Comparison of ENCODE assay signal across 22 cellular contexts in genomic region chr10:78775891-78776290, GRCh38.
DNase-seq lines count a peak whose midpoint lies in the region; ATAC-seq and TF ChIP-seq lines count a peak whose summit lies in the region.
"Had no signal": no experiment of that assay in that cellular context is flagged by ENCODE, and none has a peak within 500 bp of the region (broad histone marks: within the 10 kb centered on the region; RNA-seq: fewer than 3 reads in every experiment).

No MANE protein-coding gene starts in this region.

- ATAC-seq in Panc1, result no peak
- no peak for ATAC-seq in body of pancreas
- ATAC-seq: activated CD8-positive, alpha-beta T cell treated with anti-CD3 and anti-CD28 coated beads for 36 hours; activated naive CD4-positive, alpha-beta T cell treated with anti-CD3 and anti-CD28 coated beads, Interleukin-2, amount 50 U/mL, for 72 hours; esophagus mucosa; natural killer cell; T-helper 17 cell had no signal

- TF ChIP-seq POLR2A in body of pancreas (IDR thresholded peaks at IDR 0.05), result no peak
- TF ChIP-seq POLR2A in thyroid gland (IDR thresholded peaks at IDR 0.05), result no peak
- TF ChIP-seq POLR2A in esophagus squamous epithelium (IDR thresholded peaks at IDR 0.05), result no peak

- H3K4me3 ChIP-seq in Panc1 (ENCODE audit: low read depth in 2 of 2, low read length in 2 of 2) (no peak overlapping the region), body of pancreas (no peak overlapping the region), thyroid gland (replicated peaks in 1 of 3) (no peak overlapping the region), esophagus squamous epithelium (no peak overlapping the region)
- H3K4me3 ChIP-seq: HAP-1, left lung had no signal

- CTCF ChIA-PET in Panc1 (lab: Charles Lee), result interaction anchor here (0.6 kb wide), 1 partner anchor 352 kb away, joined by 3 read pairs; no protein-coding TSS in a partner anchor

- H3K27me3 Mint-ChIP-seq in nephron (ENCODE audit: low read depth), result peaks cover 1% of the 10 kb centered on the region
- H3K27me3 Mint-ChIP-seq: activated CD8-positive, alpha-beta T cell treated with anti-CD3 and anti-CD28 coated beads for 36 hours; stimulated activated naive CD8-positive, alpha-beta T cell treated with anti-CD3 and anti-CD28 coated beads, Interleukin-15, Interleukin-2, amounts not matched to agents 100 ng/mL and 50 ng/mL, for 24 hours had no signal

- H3K27ac ChIP-seq in Panc1 (ENCODE audit: low read length), result peak overlapping the region; percentile 65; the same call in 1 of the 2 replicates
- H3K27ac ChIP-seq in body of pancreas, result peak overlapping the region; percentile 70 to 89 (median 78)
- peak overlapping the region in 2 of 3 donors; percentile 33 to 53 for H3K27ac ChIP-seq in thyroid gland
- H3K27ac ChIP-seq in esophagus squamous epithelium, result peak overlapping the region in 2 of 4 donors; percentile 48 to 50
- H3K27ac ChIP-seq: C4-2B had no signal

- POLR2A ChIA-PET in Panc1 (lab: Charles Lee), result no interaction called here

- TF ChIP-seq CTCF in Panc1 (IDR thresholded peaks at IDR 0.05), result no peak
- TF ChIP-seq CTCF in body of pancreas (IDR thresholded peaks at IDR 0.05), result no peak
- no peak for TF ChIP-seq CTCF in nephron (IDR thresholded peaks at IDR 0.05; ENCODE audit: unreplicated experiment in 3 of 3)
- no peak for TF ChIP-seq CTCF in thyroid gland (IDR thresholded peaks at IDR 0.05)
- no peak for TF ChIP-seq CTCF in esophagus squamous epithelium (IDR thresholded peaks at IDR 0.05)

- no peaks in the 10 kb centered on the region for H3K9me3 Mint-ChIP-seq in nephron
- H3K9me3 Mint-ChIP-seq: activated CD8-positive, alpha-beta T cell treated with anti-CD3 and anti-CD28 coated beads for 36 hours; activated naive CD4-positive, alpha-beta T cell treated with anti-CD3 and anti-CD28 coated beads, Interleukin-2, amount 50 U/mL, for 72 hours; natural killer cell; stimulated activated naive CD8-positive, alpha-beta T cell treated with anti-CD3 and anti-CD28 coated beads, Interleukin-15, Interleukin-2, amounts not matched to agents 100 ng/mL and 50 ng/mL, for 24 hours had no signal

- peaks cover 45% of the 10 kb centered on the region for H3K4me1 ChIP-seq in Panc1 (ENCODE audit: control insufficient read depth, insufficient read depth, low read length)
- H3K4me1 ChIP-seq in body of pancreas, result peaks cover 33% of the 10 kb centered on the region
- peaks cover 9 to 14% of the 10 kb centered on the region in 2 donors for H3K4me1 ChIP-seq in thyroid gland
- H3K4me1 ChIP-seq in esophagus squamous epithelium, result peaks cover 0 to 48% (median 10%) of the 10 kb centered on the region in 3 donors
- H3K4me1 ChIP-seq: HAP-1 had no signal

- H3K27me3 ChIP-seq in Panc1 (ENCODE audit: control insufficient read depth, insufficient read depth, low read length) (no peaks in the 10 kb centered on the region), body of pancreas (no peaks in the 10 kb centered on the region), thyroid gland (no peaks in the 10 kb centered on the region), esophagus squamous epithelium (peaks cover 0 to 6% (median 0%) of the 10 kb centered on the region in 4 donors)
- H3K27me3 ChIP-seq: left lung had no signal

- H3K36me3 Mint-ChIP-seq in nephron (ENCODE audit: low read depth), result no peaks in the 10 kb centered on the region
- H3K36me3 Mint-ChIP-seq: activated naive CD4-positive, alpha-beta T cell treated with anti-CD3 and anti-CD28 coated beads, Interleukin-2, amount 50 U/mL, for 72 hours; natural killer cell had no signal

- in situ Hi-C loops in Panc1 (cut with HindIII; ENCODE audit: low pct_unique_long_range_greater_than_20kb, low sequenced_read_pairs), result no loop called here

- H3K4me3 Mint-ChIP-seq in nephron, result no peak overlapping the region
- H3K4me3 Mint-ChIP-seq: activated CD8-positive, alpha-beta T cell treated with anti-CD3 and anti-CD28 coated beads for 36 hours; natural killer cell; stimulated activated naive CD8-positive, alpha-beta T cell treated with anti-CD3 and anti-CD28 coated beads, Interleukin-15, Interleukin-2, amounts not matched to agents 100 ng/mL and 50 ng/mL, for 24 hours had no signal

- no peaks in the 10 kb centered on the region for H3K36me3 ChIP-seq in Panc1 (ENCODE audit: control insufficient read depth, insufficient read depth, low read length)
- H3K36me3 ChIP-seq in body of pancreas (replicated peaks in 1 of 2; ENCODE audit: insufficient read depth in 1 of 2, low read depth in 2 of 2), result no peaks in the 10 kb centered on the region
- H3K36me3 ChIP-seq in thyroid gland, result no peaks in the 10 kb centered on the region
- no peaks in the 10 kb centered on the region for H3K36me3 ChIP-seq in esophagus squamous epithelium
- H3K36me3 ChIP-seq: HAP-1, left lung had no signal

- no TSS peak for BruUV-seq in Panc1 (replicated peaks; lab: Mats Ljungman, UMichigan)

- H3K9me3 ChIP-seq in Panc1 (ENCODE audit: control insufficient read depth, insufficient read depth, low read depth, low read length) (no peaks in the 10 kb centered on the region), body of pancreas (no peaks in the 10 kb centered on the region), thyroid gland (no peaks in the 10 kb centered on the region), esophagus squamous epithelium (no peaks in the 10 kb centered on the region)
- H3K9me3 ChIP-seq: HAP-1, left lung, SK-N-SH had no signal

- no peak for DNase-seq in Panc1 (ENCODE audit: low read depth, low spot score)
- DNase-seq in body of pancreas, result no peak
- no peak for DNase-seq in thyroid gland
- no peak for DNase-seq in NCI-H146 treated with DMSO at 0.1 percent for 48 hours (lab: John Stamatoyannopoulos, UW; ENCODE audit: unreplicated experiment)
- DNase-seq in esophagus squamous epithelium (lab: John Stamatoyannopoulos, UW), result no peak
- no peak for DNase-seq in stimulated activated CD4-positive, alpha-beta T cell treated with anti-CD3 and anti-CD28 coated beads, Interleukin-1b, Interleukin-23, amount 100 ng/mL, for 48 hours
- DNase-seq: activated CD8-positive, alpha-beta T cell treated with anti-CD3 and anti-CD28 coated beads for 36 hours; foreskin melanocyte; KBM-7; left lung; natural killer cell; NCI-H1105 treated with DMSO at 0.1 percent for 48 hours; NCI-H226; SK-N-SH; T-helper 17 cell; trophoblast cell had no signal

- peaks cover 55% of the 10 kb centered on the region for H3K4me1 Mint-ChIP-seq in nephron
- H3K4me1 Mint-ChIP-seq: natural killer cell had no signal

- H3K27ac Mint-ChIP-seq in nephron, result peak overlapping the region; percentile 90 to 98 (median 97)
- H3K27ac Mint-ChIP-seq: activated CD8-positive, alpha-beta T cell treated with anti-CD3 and anti-CD28 coated beads for 36 hours; activated naive CD4-positive, alpha-beta T cell treated with anti-CD3 and anti-CD28 coated beads, Interleukin-2, amount 50 U/mL, for 72 hours; natural killer cell; stimulated activated naive CD8-positive, alpha-beta T cell treated with anti-CD3 and anti-CD28 coated beads, Interleukin-15, Interleukin-2, amounts not matched to agents 100 ng/mL and 50 ng/mL, for 24 hours; T-helper 17 cell had no signal

- WGBS in body of pancreas, 2 donors, result 60 to 71% methylated on average over 1 of the region's 1 CpG
- 63 to 77% methylated on average over 1 of the region's 1 CpG for WGBS in thyroid gland, 2 donors
- WGBS in esophagus squamous epithelium, 2 donors, result 9 to 56% methylated on average over 1 of the region's 1 CpG

- intact Hi-C loops in Panc1 (cut with micrococcal nuclease; ENCODE audit: unreplicated experiment) (loop anchor here (10.0 kb wide), 1 partner anchor 189 kb away; no protein-coding TSS in a partner anchor), body of pancreas (cut with DNase I) (no loop called here), thyroid gland (cut with DNase I) (no loop called here), esophagus squamous epithelium (cut with DNase I) (no loop called here)
